In genomic region chr3:74535281-74535680, GRCh38 we compare ENCODE assay signal across 1 cellular context.
TF ChIP-seq lines count a peak whose summit lies in the region.

No MANE protein-coding gene starts in this region.

TF ChIP-seq in IMR-90, 13 proteins besides CTCF, POLR2A, EP300 and RAD21:
- TF ChIP-seq RCOR1 (IDR thresholded peaks at IDR 0.05; ENCODE audit: insufficient replicate concordance, low read length) (no peak), BHLHE40 (IDR thresholded peaks at IDR 0.05; ENCODE audit: low read depth, low read length) (no peak), MAZ (IDR thresholded peaks at IDR 0.05; ENCODE audit: borderline replicate concordance, low read depth, low read length) (no peak), FOS (IDR thresholded peaks at IDR 0.05; ENCODE audit: low read depth, low read length) (no peak), MXI1 (IDR thresholded peaks at IDR 0.05; ENCODE audit: borderline replicate concordance, low read depth, low read length) (no peak), CEBPB (IDR thresholded peaks at IDR 0.05; ENCODE audit: low read depth, low read length) (no peak), CHD1 (IDR thresholded peaks at IDR 0.05; ENCODE audit: low read depth, low read length) (no peak), MAFK (IDR thresholded peaks at IDR 0.05; ENCODE audit: low read depth, low read length) (no peak), NFE2L2 (IDR thresholded peaks at IDR 0.05; ENCODE audit: low read depth, low read length) (no peak), SMC3 (IDR thresholded peaks at IDR 0.05; ENCODE audit: low read depth, low read length) (no peak), RFX5 (IDR thresholded peaks at IDR 0.05; ENCODE audit: low read depth, low read length) (no peak)
- TF ChIP-seq, protein P1, sequence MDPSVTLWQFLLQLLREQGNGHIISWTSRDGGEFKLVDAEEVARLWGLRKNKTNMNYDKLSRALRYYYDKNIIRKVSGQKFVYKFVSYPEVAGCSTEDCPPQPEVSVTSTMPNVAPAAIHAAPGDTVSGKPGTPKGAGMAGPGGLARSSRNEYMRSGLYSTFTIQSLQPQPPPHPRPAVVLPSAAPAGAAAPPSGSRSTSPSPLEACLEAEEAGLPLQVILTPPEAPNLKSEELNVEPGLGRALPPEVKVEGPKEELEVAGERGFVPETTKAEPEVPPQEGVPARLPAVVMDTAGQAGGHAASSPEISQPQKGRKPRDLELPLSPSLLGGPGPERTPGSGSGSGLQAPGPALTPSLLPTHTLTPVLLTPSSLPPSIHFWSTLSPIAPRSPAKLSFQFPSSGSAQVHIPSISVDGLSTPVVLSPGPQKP (IDR thresholded peaks at IDR 0.05; ENCODE audit: borderline replicate concordance, low read depth, low read length), result no peak
- TF ChIP-seq, protein P2, sequence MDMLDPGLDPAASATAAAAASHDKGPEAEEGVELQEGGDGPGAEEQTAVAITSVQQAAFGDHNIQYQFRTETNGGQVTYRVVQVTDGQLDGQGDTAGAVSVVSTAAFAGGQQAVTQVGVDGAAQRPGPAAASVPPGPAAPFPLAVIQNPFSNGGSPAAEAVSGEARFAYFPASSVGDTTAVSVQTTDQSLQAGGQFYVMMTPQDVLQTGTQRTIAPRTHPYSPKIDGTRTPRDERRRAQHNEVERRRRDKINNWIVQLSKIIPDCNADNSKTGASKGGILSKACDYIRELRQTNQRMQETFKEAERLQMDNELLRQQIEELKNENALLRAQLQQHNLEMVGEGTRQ (IDR thresholded peaks at IDR 0.05; ENCODE audit: low read depth, low read length), result no peak
